1 cellular context compared by ENCODE assay signal in genomic region chr11:118401151-118401879, GRCh38.
TF ChIP-seq lines count a peak whose summit lies in the region.

Gene ATP5MG (plus strand): TSS chr11:118401606. CDS start chr11:118401666, 60 bp downstream.

TF ChIP-seq in HepG2, 621 proteins besides CTCF, POLR2A, EP300 and RAD21 (continued from another document and continues in another):
- TF ChIP-seq ZNF709 (CRISPR knock-in tag; IDR thresholded peaks at IDR 0.05) (no peak), MAFK (conservative IDR thresholded peaks at IDR 0.05 in 1 of 2, IDR thresholded peaks at IDR 0.05 in 1 of 2; ENCODE audit: low read length in 2 of 2) (no peak), ARID4A (CRISPR knock-in tag; IDR thresholded peaks at IDR 0.05; ENCODE audit: borderline replicate concordance) (peak; percentile 90), POGK (CRISPR knock-in tag; conservative IDR thresholded peaks at IDR 0.05) (no peak), PCBP1 (IDR thresholded peaks at IDR 0.05; ENCODE audit: borderline replicate concordance, low read depth, low read length) (no peak), ZNF691 (CRISPR knock-in tag; IDR thresholded peaks at IDR 0.05; ENCODE audit: borderline replicate concordance, low read depth) (no peak; the same call in 1 of the 2 replicates), ARHGAP35 (CRISPR knock-in tag; IDR thresholded peaks at IDR 0.05; ENCODE audit: borderline replicate concordance) (no peak), DNMT1 (CRISPR knock-in tag; IDR thresholded peaks at IDR 0.05) (no peak), ZNF350 (CRISPR knock-in tag; IDR thresholded peaks at IDR 0.05; ENCODE audit: borderline replicate concordance, low read depth) (peak; percentile 86; the same call in 1 of the 2 replicates), MAF1 (CRISPR knock-in tag; IDR thresholded peaks at IDR 0.05; ENCODE audit: borderline replicate concordance) (no peak), ZNF329 (CRISPR knock-in tag; IDR thresholded peaks at IDR 0.05; ENCODE audit: low read depth) (peak; percentile 36; the same call in 1 of the 2 replicates), ZBTB4 (CRISPR knock-in tag; IDR thresholded peaks at IDR 0.05; ENCODE audit: borderline replicate concordance) (no peak), NCOA5 (CRISPR knock-in tag; IDR thresholded peaks at IDR 0.05) (no peak), ELF4 (CRISPR knock-in tag; IDR thresholded peaks at IDR 0.05; ENCODE audit: borderline replicate concordance) (peak; percentile 77; the same call in 1 of the 2 replicates), ZFYVE20 (CRISPR knock-in tag; IDR thresholded peaks at IDR 0.05; ENCODE audit: borderline replicate concordance, low read depth) (no peak), KAT2B (IDR thresholded peaks at IDR 0.05; ENCODE audit: borderline replicate concordance, low read depth, low read length) (no peak), SPEN (CRISPR knock-in tag; IDR thresholded peaks at IDR 0.05; ENCODE audit: low read depth) (peak; percentile 83), ZNF713 (CRISPR knock-in tag; IDR thresholded peaks at IDR 0.05) (no peak), HNF4A (CRISPR knock-in tag; IDR thresholded peaks at IDR 0.05) (no peak), ZNF737 (CRISPR knock-in tag; IDR thresholded peaks at IDR 0.05; ENCODE audit: borderline replicate concordance) (no peak), NCOR1 (IDR thresholded peaks at IDR 0.05; ENCODE audit: borderline replicate concordance, low read length) (no peak; the same call in 1 of the 2 replicates), POLR2AphosphoS2 (IDR thresholded peaks at IDR 0.05; ENCODE audit: low read depth, low read length) (no peak), TFAP4 (IDR thresholded peaks at IDR 0.05; ENCODE audit: borderline replicate concordance, low read depth) (no peak), ZNF766 (CRISPR knock-in tag; IDR thresholded peaks at IDR 0.05; ENCODE audit: borderline replicate concordance) (no peak), MXD4 (CRISPR knock-in tag; IDR thresholded peaks at IDR 0.05) (peak; percentile 63; the same call in 1 of the 2 replicates), ZNF878 (CRISPR knock-in tag; IDR thresholded peaks at IDR 0.05) (peak; percentile 45; the same call in 1 of the 2 replicates), KLF12 (CRISPR knock-in tag; IDR thresholded peaks at IDR 0.05; ENCODE audit: borderline replicate concordance) (no peak), SMARCE1 (IDR thresholded peaks at IDR 0.05; ENCODE audit: borderline replicate concordance) (no peak), TBL1XR1 (IDR thresholded peaks at IDR 0.05; ENCODE audit: borderline replicate concordance, low read length, partially characterized antibody) (no peak), ZNF430 (CRISPR knock-in tag; IDR thresholded peaks at IDR 0.05) (peak; percentile 42; the same call in 1 of the 2 replicates)
- TF ChIP-seq, protein P1, sequence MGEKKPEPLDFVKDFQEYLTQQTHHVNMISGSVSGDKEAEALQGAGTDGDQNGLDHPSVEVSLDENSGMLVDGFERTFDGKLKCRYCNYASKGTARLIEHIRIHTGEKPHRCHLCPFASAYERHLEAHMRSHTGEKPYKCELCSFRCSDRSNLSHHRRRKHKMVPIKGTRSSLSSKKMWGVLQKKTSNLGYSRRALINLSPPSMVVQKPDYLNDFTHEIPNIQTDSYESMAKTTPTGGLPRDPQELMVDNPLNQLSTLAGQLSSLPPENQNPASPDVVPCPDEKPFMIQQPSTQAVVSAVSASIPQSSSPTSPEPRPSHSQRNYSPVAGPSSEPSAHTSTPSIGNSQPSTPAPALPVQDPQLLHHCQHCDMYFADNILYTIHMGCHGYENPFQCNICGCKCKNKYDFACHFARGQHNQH (CRISPR knock-in tag; IDR thresholded peaks at IDR 0.05), result peak; percentile 50; the same call in 1 of the 2 replicates
- TF ChIP-seq, protein P2, sequence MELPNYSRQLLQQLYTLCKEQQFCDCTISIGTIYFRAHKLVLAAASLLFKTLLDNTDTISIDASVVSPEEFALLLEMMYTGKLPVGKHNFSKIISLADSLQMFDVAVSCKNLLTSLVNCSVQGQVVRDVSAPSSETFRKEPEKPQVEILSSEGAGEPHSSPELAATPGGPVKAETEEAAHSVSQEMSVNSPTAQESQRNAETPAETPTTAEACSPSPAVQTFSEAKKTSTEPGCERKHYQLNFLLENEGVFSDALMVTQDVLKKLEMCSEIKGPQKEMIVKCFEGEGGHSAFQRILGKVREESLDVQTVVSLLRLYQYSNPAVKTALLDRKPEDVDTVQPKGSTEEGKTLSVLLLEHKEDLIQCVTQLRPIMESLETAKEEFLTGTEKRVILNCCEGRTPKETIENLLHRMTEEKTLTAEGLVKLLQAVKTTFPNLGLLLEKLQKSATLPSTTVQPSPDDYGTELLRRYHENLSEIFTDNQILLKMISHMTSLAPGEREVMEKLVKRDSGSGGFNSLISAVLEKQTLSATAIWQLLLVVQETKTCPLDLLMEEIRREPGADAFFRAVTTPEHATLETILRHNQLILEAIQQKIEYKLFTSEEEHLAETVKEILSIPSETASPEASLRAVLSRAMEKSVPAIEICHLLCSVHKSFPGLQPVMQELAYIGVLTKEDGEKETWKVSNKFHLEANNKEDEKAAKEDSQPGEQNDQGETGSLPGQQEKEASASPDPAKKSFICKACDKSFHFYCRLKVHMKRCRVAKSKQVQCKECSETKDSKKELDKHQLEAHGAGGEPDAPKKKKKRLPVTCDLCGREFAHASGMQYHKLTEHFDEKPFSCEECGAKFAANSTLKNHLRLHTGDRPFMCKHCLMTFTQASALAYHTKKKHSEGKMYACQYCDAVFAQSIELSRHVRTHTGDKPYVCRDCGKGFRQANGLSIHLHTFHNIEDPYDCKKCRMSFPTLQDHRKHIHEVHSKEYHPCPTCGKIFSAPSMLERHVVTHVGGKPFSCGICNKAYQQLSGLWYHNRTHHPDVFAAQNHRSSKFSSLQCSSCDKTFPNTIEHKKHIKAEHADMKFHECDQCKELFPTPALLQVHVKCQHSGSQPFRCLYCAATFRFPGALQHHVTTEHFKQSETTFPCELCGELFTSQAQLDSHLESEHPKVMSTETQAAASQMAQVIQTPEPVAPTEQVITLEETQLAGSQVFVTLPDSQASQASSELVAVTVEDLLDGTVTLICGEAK (IDR thresholded peaks at IDR 0.05), result no peak
- TF ChIP-seq, protein P2 (CRISPR knock-in tag; IDR thresholded peaks at IDR 0.05), result peak; percentile 48; the same call in 1 of the 2 replicates
